ENCODE assay signal across 8 cellular contexts in the genomic region with DNA sequence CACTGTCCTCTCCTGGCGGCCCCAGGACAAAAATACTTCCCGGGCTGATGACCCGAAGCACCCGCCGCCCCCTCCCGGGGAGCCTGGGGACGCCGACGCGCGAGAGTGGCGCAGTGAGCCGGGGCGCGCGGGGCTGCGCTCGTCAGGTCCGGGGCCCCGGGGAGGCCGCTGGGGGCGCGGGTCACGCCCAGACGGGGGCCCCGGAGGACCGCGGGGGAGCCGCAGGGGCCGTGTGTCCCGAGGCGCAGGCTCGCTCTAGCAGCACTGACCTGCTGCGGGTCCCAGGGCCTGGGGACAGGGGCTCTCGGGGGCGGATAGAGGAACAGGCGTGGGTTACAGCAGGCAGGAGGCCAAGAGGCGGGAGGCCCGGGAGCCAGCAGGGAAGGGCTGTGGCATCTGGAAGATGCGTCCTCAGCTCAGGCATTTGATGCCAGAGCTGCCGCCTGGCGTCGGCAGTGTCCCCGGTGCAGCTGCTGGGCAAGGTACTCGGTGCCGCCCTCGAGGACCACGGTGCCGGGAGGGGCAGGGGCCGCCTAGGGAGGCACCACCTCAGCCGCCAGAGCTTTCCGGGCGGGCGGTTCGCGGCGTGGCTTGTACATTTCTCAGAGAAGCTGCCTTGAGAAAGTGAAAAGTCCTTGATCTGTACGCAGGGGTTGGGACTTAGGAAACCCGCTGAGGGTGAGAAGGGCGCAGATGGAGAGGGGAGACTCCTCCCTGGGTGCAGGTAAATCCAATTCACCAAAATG. TPM values are rescaled to one million over a fixed set of nuclear protein-coding genes. Genes with fewer than 3 reads are reported as not detected.
DNase-seq lines count a peak whose midpoint lies in the region; ATAC-seq and TF ChIP-seq lines count a peak whose summit lies in the region.

No MANE protein-coding gene starts in this region.

- H3K9me3 Mint-ChIP-seq in CD4-positive, alpha-beta memory T cell, result no peaks in the 10 kb centered on the region
- H3K9me3 Mint-ChIP-seq in activated B cell treated with CpG ODN at 0.5 μM for 24 hours, result no peaks in the 10 kb centered on the region

- CTCF ChIA-PET in CD4-positive, alpha-beta memory T cell (lab: Charles Lee; ENCODE audit: partially characterized antibody), result interaction anchor here (0.7 to 2.3 kb wide), 3 partner anchors 45 to 512 kb away, joined by 3 to 10 read pairs (median 8); no protein-coding TSS in a partner anchor
- CTCF ChIA-PET in activated B cell treated with CpG ODN at 0.5 μM for 24 hours (lab: Charles Lee), result interaction anchor here (0.7 to 2.5 kb wide), 7 partner anchors 13 to 512 kb away, joined by 3 to 24 read pairs (median 3); no protein-coding TSS in a partner anchor

- H3K36me3 ChIP-seq in CD4-positive, alpha-beta memory T cell (ENCODE audit: insufficient read depth, low read length), result no peaks in the 10 kb centered on the region
- H3K36me3 ChIP-seq in muscle layer of duodenum (ENCODE audit: control insufficient read depth in 1 of 2, insufficient read depth in 2 of 2, low read length in 2 of 2), result no peaks in the 10 kb centered on the region
- no peaks in the 10 kb centered on the region for H3K36me3 ChIP-seq in uterus

- H3K27ac Mint-ChIP-seq in CD4-positive, alpha-beta memory T cell, result no peak overlapping the region
- H3K27ac Mint-ChIP-seq in activated B cell treated with CpG ODN at 0.5 μM for 24 hours, result no peak overlapping the region

- H3K4me3 Mint-ChIP-seq in CD4-positive, alpha-beta memory T cell, result peak overlapping the region; percentile 44 to 73 (median 62)
- H3K4me3 Mint-ChIP-seq in activated B cell treated with CpG ODN at 0.5 μM for 24 hours, result peak overlapping the region; percentile 76

- H3K27me3 Mint-ChIP-seq in CD4-positive, alpha-beta memory T cell, result peaks cover 38 to 58% of the 10 kb centered on the region in 2 donors
- H3K27me3 Mint-ChIP-seq in activated B cell treated with CpG ODN at 0.5 μM for 24 hours, result peaks cover 33% of the 10 kb centered on the region

- DNase-seq in CD4-positive, alpha-beta memory T cell, result peak in 1 of 5 donors; percentile 19
- DNase-seq in HuH-7.5 (ENCODE audit: low spot score) (peak; percentile 47), activated B cell treated with CpG ODN at 0.5 μM for 24 hours (peak; percentile 37), epithelial cell of proximal tubule (ENCODE audit: low read depth) (no peak), uterus (peak in 1 of 2 donors; percentile 31), HK-2 (ENCODE audit: unreplicated experiment) (no peak)

- TF ChIP-seq POLR2A in uterus (IDR thresholded peaks at IDR 0.05), result peak in 1 of 2 donors; percentile 14

- intact Hi-C loops in CD4-positive, alpha-beta memory T cell (cut with micrococcal nuclease), result no loop called here
- intact Hi-C loops in activated B cell treated with CpG ODN at 0.5 μM for 24 hours (cut with micrococcal nuclease), result loop anchor here (1.0 kb wide), 1 partner anchor 12 kb away; no protein-coding TSS in a partner anchor
- intact Hi-C loops in uterus (cut with DNase I; ENCODE audit: low total_unique reads), result loop anchor here (5.0 kb wide), 1 partner anchor 157 kb away; no protein-coding TSS in a partner anchor

- peaks cover 27% of the 10 kb centered on the region for H3K27me3 ChIP-seq in CD4-positive, alpha-beta memory T cell (ENCODE audit: insufficient read depth, low read length)
- H3K27me3 ChIP-seq in muscle layer of duodenum (ENCODE audit: low read depth, low read length), result peaks cover 6% of the 10 kb centered on the region
- no peaks in the 10 kb centered on the region for H3K27me3 ChIP-seq in uterus

- TF ChIP-seq CTCF in activated B cell treated with CpG ODN at 0.5 μM for 24 hours (IDR thresholded peaks at IDR 0.05) (no peak), epithelial cell of proximal tubule (conservative IDR thresholded peaks at IDR 0.05; ENCODE audit: low read depth, low read length) (peak; percentile 5), uterus (IDR thresholded peaks at IDR 0.05) (peak in 3 of 4 experiments; percentile 9 to 20 (median 11))

- H3K27ac ChIP-seq in CD4-positive, alpha-beta memory T cell (ENCODE audit: low read depth, low read length), result no peak overlapping the region
- H3K27ac ChIP-seq in muscle layer of duodenum (ENCODE audit: low read length) (no peak overlapping the region), uterus (peak overlapping the region in 1 of 2 donors; percentile 36)

- H3K9me3 ChIP-seq in CD4-positive, alpha-beta memory T cell (ENCODE audit: control insufficient read depth in 1 of 2, low read length in 2 of 2), result no peaks in the 10 kb centered on the region
- H3K9me3 ChIP-seq in muscle layer of duodenum (ENCODE audit: control insufficient read depth in 1 of 2, low read length in 2 of 2) (no peaks in the 10 kb centered on the region), uterus (no peaks in the 10 kb centered on the region)

- H3K4me1 Mint-ChIP-seq in CD4-positive, alpha-beta memory T cell, result peaks cover 10 to 25% (median 17%) of the 10 kb centered on the region in 4 donors
- peaks cover 24% of the 10 kb centered on the region for H3K4me1 Mint-ChIP-seq in activated B cell treated with CpG ODN at 0.5 μM for 24 hours

- no peaks in the 10 kb centered on the region for H3K36me3 Mint-ChIP-seq in CD4-positive, alpha-beta memory T cell
- no peaks in the 10 kb centered on the region for H3K36me3 Mint-ChIP-seq in activated B cell treated with CpG ODN at 0.5 μM for 24 hours (ENCODE audit: low read depth)

- H3K4me1 ChIP-seq in CD4-positive, alpha-beta memory T cell (ENCODE audit: insufficient read depth, low read length), result peaks cover 18% of the 10 kb centered on the region
- peaks cover 0 to 22% of the 10 kb centered on the region in 2 donors for H3K4me1 ChIP-seq in muscle layer of duodenum (ENCODE audit: control insufficient read depth in 1 of 2, insufficient read depth in 2 of 2, low read length in 2 of 2)
- peaks cover 0 to 2% of the 10 kb centered on the region in 2 donors for H3K4me1 ChIP-seq in uterus

- ATAC-seq in activated B cell treated with CpG ODN at 0.5 μM for 24 hours (ENCODE audit: low read depth) (peak; percentile 69), GM19395 (IDR thresholded peaks at IDR 0.05; ENCODE audit: unreplicated experiment) (no peak)

- H3K4me3 ChIP-seq in CD4-positive, alpha-beta memory T cell (ENCODE audit: low read length in 2 of 2), result peak overlapping the region in 1 of 2 donors; percentile 14
- H3K4me3 ChIP-seq in epithelial cell of proximal tubule (ENCODE audit: low read depth, low read length) (peak overlapping the region; percentile 60), muscle layer of duodenum (ENCODE audit: low read depth in 1 of 2, low read length in 2 of 2) (peak overlapping the region; percentile 48 to 72), uterus (peak overlapping the region; percentile 26 to 42)

- POLR2A ChIA-PET in CD4-positive, alpha-beta memory T cell (lab: Charles Lee; ENCODE audit: partially characterized antibody), result no interaction called here
- POLR2A ChIA-PET in activated B cell treated with CpG ODN at 0.5 μM for 24 hours (lab: Charles Lee), result interaction anchor here (0.5 to 1.1 kb wide), 3 partner anchors 11 to 1257 kb away, joined by 3 to 4 read pairs (median 3); no protein-coding TSS in a partner anchor

RNA-seq across cellular contexts. Expression of gene WNT5B, which starts 1.2 kb away (rescaled TPM):
- total RNA-seq in CD4-positive, alpha-beta memory T cell, result under 1 TPM in 1 of 2 experiments, not detected in 1; 0.17 TPM
- polyA plus RNA-seq in CD4-positive, alpha-beta memory T cell, result under 1 TPM in 1 of 2 donors, not detected in 1; 0.61 TPM
- total RNA-seq in activated B cell treated with CpG ODN at 0.5 μM for 24 hours, result 0.69 and 1.0 TPM in 2 replicates
- 6.6 and 51.0 TPM in 2 replicates for total RNA-seq in epithelial cell of proximal tubule
- 10 to 100 TPM in 1 of 4 donors, 1 to 10 TPM in 2, not detected in 1; 5.9 to 20.9 (median 7.2) TPM for total RNA-seq in uterus

RNA-seq across cellular contexts. Expression of gene FBXL14, which starts 35.9 kb away (rescaled TPM):
- total RNA-seq in CD4-positive, alpha-beta memory T cell, result 10 to 100 TPM; 41.6 to 43.4 TPM
- polyA plus RNA-seq in CD4-positive, alpha-beta memory T cell, result 10 to 100 TPM; 14.6 to 29.2 TPM
- total RNA-seq in activated B cell treated with CpG ODN at 0.5 μM for 24 hours, result 19.4 and 21.6 TPM in 2 replicates
- 5.5 and 10.6 TPM in 2 replicates for total RNA-seq in epithelial cell of proximal tubule
- total RNA-seq in uterus, result 10 to 100 TPM in 3 of 4 donors, 1 to 10 TPM in 1; 1.5 to 17.4 (median 13.5) TPM

Comparison
In these comparisons a context has a peak if more than half of its experiments do, and no peak if none do; other contexts are left out.
1. DNase-seq: peak in HuH-7.5 (single experiment) and activated B cell treated with CpG ODN at 0.5 μM for 24 hours (single experiment); none in epithelial cell of proximal tubule (single experiment) and HK-2 (single experiment).